Comparison of ENCODE assay signal across 2 cellular contexts in the genomic region with DNA sequence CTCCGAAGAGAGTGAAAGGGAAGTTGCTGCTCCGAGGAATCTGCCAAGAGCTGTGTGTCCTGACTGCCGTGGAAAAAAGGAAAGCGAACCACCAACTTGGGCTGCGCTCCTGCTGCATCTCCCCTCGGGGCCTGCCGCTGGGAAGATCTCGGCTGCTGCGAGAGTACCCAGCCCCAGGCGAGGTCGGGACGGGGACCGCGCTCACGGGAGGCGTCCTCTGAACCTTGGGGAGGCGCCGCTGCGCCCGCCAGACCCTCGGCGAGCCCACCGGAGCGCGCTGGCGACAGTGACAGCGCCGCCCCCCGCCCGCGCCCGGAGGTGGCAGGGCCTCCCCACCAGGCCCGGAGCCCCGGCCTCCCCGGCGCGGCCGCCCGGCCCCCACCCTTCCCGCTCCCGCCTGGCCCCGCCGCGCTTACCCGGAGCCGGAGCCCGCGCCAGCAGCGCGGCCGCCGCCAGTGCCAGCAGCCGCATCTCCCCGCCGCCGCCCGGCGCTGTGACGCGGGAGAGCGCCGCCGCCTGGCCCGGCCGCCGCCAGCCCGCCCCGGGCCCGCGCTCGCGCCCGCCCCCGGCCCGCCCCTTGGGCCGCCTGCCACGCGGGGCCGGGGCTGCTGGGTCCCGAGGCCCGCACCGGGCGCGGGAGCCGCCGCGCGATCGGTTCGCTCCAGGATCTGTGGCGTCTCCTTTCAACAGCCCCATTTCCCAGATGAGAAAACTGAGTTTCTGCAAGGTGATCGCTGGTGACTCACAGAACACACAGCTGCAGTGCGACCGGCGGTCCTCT.
TF ChIP-seq lines count a peak whose summit lies in the region.

Gene VSTM4 (minus strand): TSS at position 508 of the 781 bp plus-strand sequence. CDS start 37 bp downstream, at position 471.

TF ChIP-seq in HEK293, 187 proteins besides CTCF, POLR2A, EP300 and RAD21 (continues in another document):
- TF ChIP-seq ZNF324 (tag by site-specific recombination; IDR thresholded peaks at IDR 0.05) (no peak), ZBTB17 (tag by site-specific recombination; IDR thresholded peaks at IDR 0.05) (peak; percentile 23; the same call in 1 of the 2 replicates), ZNF280D (tag by site-specific recombination; IDR thresholded peaks at IDR 0.05) (no peak), ZNF76 (tag by site-specific recombination; IDR thresholded peaks at IDR 0.05; ENCODE audit: borderline replicate concordance, low read depth) (no peak), ZBTB26 (tag by site-specific recombination; optimal IDR thresholded peaks at IDR 0.05) (peak; percentile 64), KLF10 (tag by site-specific recombination; IDR thresholded peaks at IDR 0.05) (no peak), HOXC10 (CRISPR knock-in tag; IDR thresholded peaks at IDR 0.05) (no peak), GLIS2 (tag by site-specific recombination; IDR thresholded peaks at IDR 0.05) (peak; percentile 33; the same call in 1 of the 2 replicates), ZNF596 (tag by site-specific recombination; IDR thresholded peaks at IDR 0.05) (no peak), ZIC2 (tag by site-specific recombination; IDR thresholded peaks at IDR 0.05) (0 out of 2 replicates have a peak, but pooled peaks have one; percentile 25), PRDM10 (tag by site-specific recombination; IDR thresholded peaks at IDR 0.05) (no peak), ZNF18 (tag by site-specific recombination; IDR thresholded peaks at IDR 0.05) (no peak), ZNF221 (tag by site-specific recombination; IDR thresholded peaks at IDR 0.05; ENCODE audit: borderline replicate concordance) (no peak), KLF1 (tag by site-specific recombination; IDR thresholded peaks at IDR 0.05) (no peak), ZNF239 (tag by site-specific recombination; IDR thresholded peaks at IDR 0.05) (no peak), ZNF350 (tag by site-specific recombination; IDR thresholded peaks at IDR 0.05) (no peak), ZFP69B (tag by site-specific recombination; IDR thresholded peaks at IDR 0.05) (no peak)

TF ChIP-seq in K562, 482 proteins besides CTCF, POLR2A, EP300 and RAD21 (continues in another document):
- TF ChIP-seq ZNF121 (CRISPR knock-in tag; conservative IDR thresholded peaks at IDR 0.05) (no peak), MYBL2 (IDR thresholded peaks at IDR 0.05; ENCODE audit: low read depth) (no peak), MYBL2 (CRISPR knock-in tag; IDR thresholded peaks at IDR 0.05; ENCODE audit: borderline replicate concordance) (no peak), CEBPZ (IDR thresholded peaks at IDR 0.05; ENCODE audit: borderline replicate concordance, low read depth, low read length) (no peak), RCOR1 (IDR thresholded peaks at IDR 0.05; ENCODE audit: borderline replicate concordance in 1 of 2, low read depth in 2 of 2, low read length in 2 of 2) (peak; percentile 66 to 90; a peak in 3 of 4 replicates), GATAD2B (IDR thresholded peaks at IDR 0.05; ENCODE audit: borderline replicate concordance) (peak; percentile 50; the same call in 1 of the 2 replicates), MAZ (CRISPR knock-in tag; conservative IDR thresholded peaks at IDR 0.05 in 1 of 2, IDR thresholded peaks at IDR 0.05 in 1 of 2) (0 out of 4 replicates have a peak, but pooled peaks of 1 of the 2 experiments have one; percentile 15), CTBP1 (IDR thresholded peaks at IDR 0.05; ENCODE audit: borderline replicate concordance) (0 out of 2 replicates have a peak, but pooled peaks have one; percentile 40), GTF2F1 (IDR thresholded peaks at IDR 0.05; ENCODE audit: low read depth, low read length) (no peak), IFI16 (CRISPR knock-in tag; IDR thresholded peaks at IDR 0.05) (no peak), FOXP4 (CRISPR knock-in tag; IDR thresholded peaks at IDR 0.05; ENCODE audit: borderline replicate concordance) (no peak), TCF7L2 (IDR thresholded peaks at IDR 0.05; ENCODE audit: low read depth, low read length) (no peak), ZNF764 (CRISPR knock-in tag; IDR thresholded peaks at IDR 0.05; ENCODE audit: low read depth) (no peak), ZBTB34 (CRISPR knock-in tag; IDR thresholded peaks at IDR 0.05) (no peak), HNRNPLL (IDR thresholded peaks at IDR 0.05; ENCODE audit: low read depth, low read length, poor library complexity, severe bottlenecking) (no peak), ASH1L (IDR thresholded peaks at IDR 0.05; ENCODE audit: borderline replicate concordance, low read depth, partially characterized antibody) (no peak), TBL1XR1 (IDR thresholded peaks at IDR 0.05; ENCODE audit: low read length in 2 of 2) (no peak), RNF2 (IDR thresholded peaks at IDR 0.05) (no peak), TAF9B (IDR thresholded peaks at IDR 0.05; ENCODE audit: partially characterized antibody) (no peak), HDAC1 (IDR thresholded peaks at IDR 0.05) (peak in 1 of 2 experiments; percentile 57; a peak in 2 of 4 replicates), SAFB (IDR thresholded peaks at IDR 0.05; ENCODE audit: borderline replicate concordance, low read depth, low read length) (no peak), SMAD1 (IDR thresholded peaks at IDR 0.05; ENCODE audit: low read depth, low read length, partially characterized antibody) (no peak), ZKSCAN3 (CRISPR knock-in tag; IDR thresholded peaks at IDR 0.05) (no peak), ZNF253 (CRISPR knock-in tag; conservative IDR thresholded peaks at IDR 0.05) (no peak), PHF21A (IDR thresholded peaks at IDR 0.05; ENCODE audit: borderline replicate concordance, low read depth) (no peak), PKNOX1 (IDR thresholded peaks at IDR 0.05) (no peak), ZFP1 (CRISPR knock-in tag; IDR thresholded peaks at IDR 0.05) (no peak), MTA1 (IDR thresholded peaks at IDR 0.05; ENCODE audit: borderline replicate concordance) (no peak), POLR2G (IDR thresholded peaks at IDR 0.05; ENCODE audit: low read depth, low read length) (peak; percentile 74), SMAD2 (IDR thresholded peaks at IDR 0.05; ENCODE audit: low read depth, low read length) (no peak), NEUROD1 (IDR thresholded peaks at IDR 0.05; ENCODE audit: borderline replicate concordance, low read depth, low read length, partially characterized antibody) (no peak), RBM25 (IDR thresholded peaks at IDR 0.05; ENCODE audit: low read depth, low read length, severe bottlenecking) (peak; percentile 93), PTBP1 (IDR thresholded peaks at IDR 0.05; ENCODE audit: low read depth, low read length) (peak; percentile 84; the same call in 1 of the 2 replicates), L3MBTL2 (IDR thresholded peaks at IDR 0.05) (0 out of 2 replicates have a peak, but pooled peaks have one; percentile 38), ZNF507 (tag; conservative IDR thresholded peaks at IDR 0.05) (no peak), WHSC1 (IDR thresholded peaks at IDR 0.05; ENCODE audit: low read length) (no peak), HEY1 (CRISPR knock-in tag; IDR thresholded peaks at IDR 0.05; ENCODE audit: borderline replicate concordance) (no peak), NFXL1 (CRISPR knock-in tag; IDR thresholded peaks at IDR 0.05) (no peak), PTRF (tag; IDR thresholded peaks at IDR 0.05) (no peak), MTA3 (IDR thresholded peaks at IDR 0.05; ENCODE audit: borderline replicate concordance) (peak; percentile 32; the same call in 1 of the 2 replicates), CEBPG (CRISPR knock-in tag; IDR thresholded peaks at IDR 0.05) (no peak), CEBPG (tag; conservative IDR thresholded peaks at IDR 0.05 in 1 of 2, IDR thresholded peaks at IDR 0.05 in 1 of 2) (no peak), KDM5B (IDR thresholded peaks at IDR 0.05; ENCODE audit: insufficient replicate concordance, low read depth, low read length) (no peak), SMC3 (conservative IDR thresholded peaks at IDR 0.05; ENCODE audit: insufficient read depth, low read depth, low read length) (0 out of 2 replicates have a peak, but pooled peaks have one; percentile 1), HDAC3 (IDR thresholded peaks at IDR 0.05; ENCODE audit: borderline replicate concordance, partially characterized antibody) (no peak)
- TF ChIP-seq, protein P1, sequence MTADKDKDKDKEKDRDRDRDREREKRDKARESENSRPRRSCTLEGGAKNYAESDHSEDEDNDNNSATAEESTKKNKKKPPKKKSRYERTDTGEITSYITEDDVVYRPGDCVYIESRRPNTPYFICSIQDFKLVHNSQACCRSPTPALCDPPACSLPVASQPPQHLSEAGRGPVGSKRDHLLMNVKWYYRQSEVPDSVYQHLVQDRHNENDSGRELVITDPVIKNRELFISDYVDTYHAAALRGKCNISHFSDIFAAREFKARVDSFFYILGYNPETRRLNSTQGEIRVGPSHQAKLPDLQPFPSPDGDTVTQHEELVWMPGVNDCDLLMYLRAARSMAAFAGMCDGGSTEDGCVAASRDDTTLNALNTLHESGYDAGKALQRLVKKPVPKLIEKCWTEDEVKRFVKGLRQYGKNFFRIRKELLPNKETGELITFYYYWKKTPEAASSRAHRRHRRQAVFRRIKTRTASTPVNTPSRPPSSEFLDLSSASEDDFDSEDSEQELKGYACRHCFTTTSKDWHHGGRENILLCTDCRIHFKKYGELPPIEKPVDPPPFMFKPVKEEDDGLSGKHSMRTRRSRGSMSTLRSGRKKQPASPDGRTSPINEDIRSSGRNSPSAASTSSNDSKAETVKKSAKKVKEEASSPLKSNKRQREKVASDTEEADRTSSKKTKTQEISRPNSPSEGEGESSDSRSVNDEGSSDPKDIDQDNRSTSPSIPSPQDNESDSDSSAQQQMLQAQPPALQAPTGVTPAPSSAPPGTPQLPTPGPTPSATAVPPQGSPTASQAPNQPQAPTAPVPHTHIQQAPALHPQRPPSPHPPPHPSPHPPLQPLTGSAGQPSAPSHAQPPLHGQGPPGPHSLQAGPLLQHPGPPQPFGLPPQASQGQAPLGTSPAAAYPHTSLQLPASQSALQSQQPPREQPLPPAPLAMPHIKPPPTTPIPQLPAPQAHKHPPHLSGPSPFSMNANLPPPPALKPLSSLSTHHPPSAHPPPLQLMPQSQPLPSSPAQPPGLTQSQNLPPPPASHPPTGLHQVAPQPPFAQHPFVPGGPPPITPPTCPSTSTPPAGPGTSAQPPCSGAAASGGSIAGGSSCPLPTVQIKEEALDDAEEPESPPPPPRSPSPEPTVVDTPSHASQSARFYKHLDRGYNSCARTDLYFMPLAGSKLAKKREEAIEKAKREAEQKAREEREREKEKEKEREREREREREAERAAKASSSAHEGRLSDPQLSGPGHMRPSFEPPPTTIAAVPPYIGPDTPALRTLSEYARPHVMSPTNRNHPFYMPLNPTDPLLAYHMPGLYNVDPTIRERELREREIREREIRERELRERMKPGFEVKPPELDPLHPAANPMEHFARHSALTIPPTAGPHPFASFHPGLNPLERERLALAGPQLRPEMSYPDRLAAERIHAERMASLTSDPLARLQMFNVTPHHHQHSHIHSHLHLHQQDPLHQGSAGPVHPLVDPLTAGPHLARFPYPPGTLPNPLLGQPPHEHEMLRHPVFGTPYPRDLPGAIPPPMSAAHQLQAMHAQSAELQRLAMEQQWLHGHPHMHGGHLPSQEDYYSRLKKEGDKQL (CRISPR knock-in tag; IDR thresholded peaks at IDR 0.05; ENCODE audit: borderline replicate concordance): no peak
